Comparison of ENCODE assay signal across 12 cellular contexts in genomic region chr5:36459191-36460135, GRCh38.
DNase-seq lines count a peak whose midpoint lies in the region; ATAC-seq and TF ChIP-seq lines count a peak whose summit lies in the region.
"Had no signal": no experiment of that assay in that cellular context is flagged by ENCODE, and none has a peak within 500 bp of the region (broad histone marks: within the 10 kb centered on the region; RNA-seq: fewer than 3 reads in every experiment).

No MANE protein-coding gene starts in this region.

- peaks cover 2 to 11% of the 10 kb centered on the region in 2 experiments for H3K4me1 ChIP-seq in trophoblast cell (ENCODE audit: control insufficient read depth in 1 of 2, insufficient read depth in 2 of 2, low read length in 2 of 2)
- H3K4me1 ChIP-seq: left lung, uterus had no signal

- H4K91ac ChIP-seq in trophoblast cell (ENCODE audit: low read depth, low read length), result no peak overlapping the region

- no peak overlapping the region for H4K12ac ChIP-seq in trophoblast cell (ENCODE audit: low read depth, low read length)

- WGBS in trophoblast cell (ENCODE audit: extremely low coverage, insufficient coverage, insufficient read length), result no CpG with 5 or more reads among the region's 5 CpGs

- H3K23ac ChIP-seq in trophoblast cell (ENCODE audit: low read length), result no peak overlapping the region

- H2BK120ac ChIP-seq in trophoblast cell (ENCODE audit: insufficient read depth, low read length, poor library complexity), result no peak overlapping the region

- peak; percentile 47 for TF ChIP-seq CTCF in choroid plexus epithelial cell (conservative IDR thresholded peaks at IDR 0.05; ENCODE audit: low read depth, low read length)

- no peak overlapping the region for H3K4me2 ChIP-seq in trophoblast cell (ENCODE audit: low read length)

- H3K14ac ChIP-seq in trophoblast cell (ENCODE audit: low read length), result no peak overlapping the region

- H4K8ac ChIP-seq in trophoblast cell (ENCODE audit: low read depth, low read length), result no peak overlapping the region

- H2BK12ac ChIP-seq in trophoblast cell (ENCODE audit: low read length), result peak overlapping the region; percentile 7

- H3K36me3 ChIP-seq in trophoblast cell (ENCODE audit: control insufficient read depth in 1 of 2, insufficient read depth in 2 of 2, low read length in 2 of 2), result no peaks in the 10 kb centered on the region
- H3K36me3 ChIP-seq: left lung, uterus had no signal

- DNase-seq in NOMO-1 treated with DMSO at 0.1 percent for 48 hours (lab: John Stamatoyannopoulos, UW; ENCODE audit: unreplicated experiment) (peak; percentile 36), NOMO-1 treated with dmso at 0.1 percent for 144 hours (lab: John Stamatoyannopoulos, UW; ENCODE audit: unreplicated experiment) (no peak), LHCN-M2 (ENCODE audit: low read depth) (peak; percentile 35), choroid plexus epithelial cell (ENCODE audit: low read depth) (no peak), trophoblast cell (peak; percentile 53 to 94), SK-N-DZ (ENCODE audit: low spot score) (no peak), NCI-H1092 treated with DMSO at 0.1 percent for 48 hours (lab: John Stamatoyannopoulos, UW) (no peak)
- DNase-seq: activated CD4-positive, alpha-beta memory T cell treated with anti-CD3 and anti-CD28 coated beads for 36 hours; cerebellar nuclear complex; left lung; uterus had no signal

- no peak overlapping the region for H3K4ac ChIP-seq in trophoblast cell (ENCODE audit: low read depth, low read length)

- H3K9me3 ChIP-seq in trophoblast cell (ENCODE audit: insufficient read depth, low read depth, low read length), result no peaks in the 10 kb centered on the region
- H3K9me3 ChIP-seq: left lung, uterus had no signal

- H3K27me3 ChIP-seq in trophoblast cell (ENCODE audit: insufficient read depth, low read length), result no peaks in the 10 kb centered on the region
- H3K27me3 ChIP-seq: left lung, uterus had no signal

- no peak overlapping the region for H2AFZ ChIP-seq in trophoblast cell (ENCODE audit: insufficient read depth, low read length, poor library complexity)

- no peaks in the 10 kb centered on the region for H3K79me1 ChIP-seq in trophoblast cell (ENCODE audit: low read length)

- peak overlapping the region; percentile 9 for H3K27ac ChIP-seq in trophoblast cell (ENCODE audit: low read depth, low read length)
- H3K27ac ChIP-seq: left lung, uterus had no signal

- no peak overlapping the region for H2AK5ac ChIP-seq in trophoblast cell (ENCODE audit: low read length)

- H3K18ac ChIP-seq in trophoblast cell (ENCODE audit: low read length), result no peak overlapping the region

- H3K9ac ChIP-seq in trophoblast cell (ENCODE audit: low read length), result no peak overlapping the region

- no peak overlapping the region for H3K4me3 ChIP-seq in choroid plexus epithelial cell (ENCODE audit: low read depth, low read length)
- no peak overlapping the region for H3K4me3 ChIP-seq in trophoblast cell (ENCODE audit: low read depth, low read length)
- H3K4me3 ChIP-seq: left lung, uterus had no signal

- H3K79me2 ChIP-seq in trophoblast cell (ENCODE audit: control insufficient read depth, insufficient read depth, low read length, poor library complexity), result no peaks in the 10 kb centered on the region

- no peak overlapping the region for H2BK5ac ChIP-seq in trophoblast cell (ENCODE audit: low read depth, low read length, poor library complexity)

- ATAC-seq in HG02798 (IDR thresholded peaks at IDR 0.05; ENCODE audit: poor library complexity, unreplicated experiment), result no peak
- ATAC-seq: left lung had no signal

Comparison
In these comparisons a context has a peak if more than half of its experiments do, and no peak if none do; other contexts are left out.
1. DNase-seq: peak in NOMO-1 treated with DMSO at 0.1 percent for 48 hours (single experiment), LHCN-M2 (single experiment) and trophoblast cell (2 of 2); none in NOMO-1 treated with dmso at 0.1 percent for 144 hours (single experiment), choroid plexus epithelial cell (single experiment), SK-N-DZ (single experiment) and NCI-H1092 treated with DMSO at 0.1 percent for 48 hours (single experiment).